ENCODE assay signal across 22 cellular contexts in genomic region chr22:35792501-35792900, GRCh38.
"Had no signal": no experiment of that assay in that cellular context is flagged by ENCODE, and none has a peak within 500 bp of the region (broad histone marks: within the 10 kb centered on the region; RNA-seq: fewer than 3 reads in every experiment).

No MANE protein-coding gene starts in this region.

- H3K4me1 Mint-ChIP-seq: endodermal cell; natural killer cell; stimulated activated naive B cell treated with anti-CD40 and anti-IgM and Interleukin-4, amounts not matched to agents 10 μg/mL and 1 μg/mL and 100 μg/mL, for 72 hours; WTC11 had no signal

- H3K36me3 Mint-ChIP-seq: activated naive CD8-positive, alpha-beta T cell treated with anti-CD3 and anti-CD28 coated beads for 36 hours; natural killer cell; stimulated activated naive B cell treated with anti-CD40 and anti-IgM and Interleukin-4, amounts not matched to agents 10 μg/mL and 1 μg/mL and 100 μg/mL, for 72 hours had no signal

- H3K9me3 Mint-ChIP-seq: activated naive CD8-positive, alpha-beta T cell treated with anti-CD3 and anti-CD28 coated beads for 36 hours; activated T-cell treated with anti-CD3 and anti-CD28 coated beads, Interleukin-2, amount 50 U/mL, for 24 hours; endodermal cell; natural killer cell; stimulated activated naive B cell treated with anti-CD40 and anti-IgM and Interleukin-4, amounts not matched to agents 10 μg/mL and 1 μg/mL and 100 μg/mL, for 72 hours had no signal

- H3K27me3 Mint-ChIP-seq: activated naive CD8-positive, alpha-beta T cell treated with anti-CD3 and anti-CD28 coated beads for 36 hours; activated T-cell treated with anti-CD3 and anti-CD28 coated beads, Interleukin-2, amount 50 U/mL, for 24 hours had no signal

- H3K4me3 ChIP-seq: breast epithelium, lung, skin epidermis, testis, upper lobe of left lung had no signal

- H3K36me3 ChIP-seq: breast epithelium, upper lobe of left lung had no signal

- H3K27me3 ChIP-seq: breast epithelium, foreskin keratinocyte, testis, upper lobe of left lung had no signal

- H3K9me3 ChIP-seq: breast epithelium, SK-N-SH, testis, upper lobe of left lung had no signal

- H3K27ac Mint-ChIP-seq: activated naive CD8-positive, alpha-beta T cell treated with anti-CD3 and anti-CD28 coated beads for 36 hours; activated T-cell treated with anti-CD3 and anti-CD28 coated beads, Interleukin-2, amount 50 U/mL, for 24 hours; endodermal cell; natural killer cell; stimulated activated naive B cell treated with anti-CD40 and anti-IgM and Interleukin-4, amounts not matched to agents 10 μg/mL and 1 μg/mL and 100 μg/mL, for 72 hours; WTC11 had no signal

- H3K4me3 Mint-ChIP-seq: activated naive CD8-positive, alpha-beta T cell treated with anti-CD3 and anti-CD28 coated beads for 36 hours; activated T-cell treated with anti-CD3 and anti-CD28 coated beads, Interleukin-2, amount 50 U/mL, for 24 hours; endodermal cell; natural killer cell; stimulated activated naive B cell treated with anti-CD40 and anti-IgM and Interleukin-4, amounts not matched to agents 10 μg/mL and 1 μg/mL and 100 μg/mL, for 72 hours; WTC11 had no signal

- H3K4me1 ChIP-seq: breast epithelium, foreskin keratinocyte, testis, upper lobe of left lung had no signal

- H3K27ac ChIP-seq: breast epithelium, foreskin keratinocyte, skin epidermis, testis, upper lobe of left lung had no signal

- ATAC-seq: foreskin keratinocyte; natural killer cell; right cardiac atrium; stimulated activated naive B cell treated with anti-CD40 and anti-IgM and Interleukin-4, amounts not matched to agents 10 μg/mL and 1 μg/mL and 100 μg/mL, for 72 hours; WTC11 had no signal

- DNase-seq: activated CD8-positive, alpha-beta memory T cell treated with anti-CD3 and anti-CD28 coated beads for 24 hours; activated CD8-positive, alpha-beta memory T cell treated with anti-CD3 and anti-CD28 coated beads, Interleukin-2, amount 50 U/mL, for 4 hours; activated naive CD4-positive, alpha-beta T cell treated with Interleukin-2 at 50 U/mL for 16 hours; activated naive CD8-positive, alpha-beta T cell treated with anti-CD3 and anti-CD28 coated beads for 36 hours; activated T-cell treated with anti-CD3 and anti-CD28 coated beads, Interleukin-2, amount 50 U/mL, for 24 hours; cerebellar nuclear complex; cortex of kidney; endodermal cell; foreskin keratinocyte; kidney; natural killer cell; right cardiac atrium; SK-N-SH; stimulated activated CD4-positive, alpha-beta T cell treated with anti-CD3 and anti-CD28 coated beads, Interleukin-15, amount 100 ng/mL, for 24 hours; stimulated activated CD8-positive, alpha-beta memory T cell treated with anti-CD3 and anti-CD28 coated beads, Interleukin-4, amount 100 ng/mL, for 48 hours; stimulated activated naive B cell treated with anti-CD40 and anti-IgM and Interleukin-4, amounts not matched to agents 10 μg/mL and 1 μg/mL and 100 μg/mL, for 72 hours; testis; upper lobe of left lung had no signal
